8 cellular contexts compared by ENCODE assay signal in the genomic region with DNA sequence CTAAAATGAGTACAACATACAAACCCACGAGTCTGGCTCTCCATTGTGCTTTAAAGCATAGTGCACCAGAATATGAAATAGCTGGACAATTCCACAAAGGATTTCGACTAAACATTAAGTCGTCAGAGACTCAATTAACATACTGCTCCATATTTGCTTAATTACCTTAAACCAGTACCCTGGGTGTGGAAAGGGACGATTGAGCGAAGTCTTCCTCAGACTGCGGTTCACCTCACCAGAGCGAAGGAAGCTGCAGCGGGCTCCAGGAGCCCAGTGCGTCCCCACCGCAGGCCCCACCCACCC. TPM values are rescaled to one million over a fixed set of nuclear protein-coding genes. Genes with fewer than 3 reads are reported as not detected.
DNase-seq lines count a peak whose midpoint lies in the region; ATAC-seq and TF ChIP-seq lines count a peak whose summit lies in the region.

No MANE protein-coding gene starts in this region.

- H3K4me1 Mint-ChIP-seq in memory B cell = peaks cover 3% of the 10 kb centered on the region

- intact Hi-C loops in head of caudate nucleus (cut with DNase I) = loop anchor here (10.0 kb wide), 1 partner anchor 129 kb away; the partner anchor contains the start of gene PLS1

- peak overlapping the region; percentile 85 for H3K4me3 Mint-ChIP-seq in memory B cell

- H3K9me3 Mint-ChIP-seq in memory B cell = peaks cover 4% of the 10 kb centered on the region

- H3K27me3 Mint-ChIP-seq in memory B cell = peaks cover 9% of the 10 kb centered on the region

- H3K4me3 ChIP-seq in astrocyte of the cerebellum (ENCODE audit: low read depth, low read length) = peak overlapping the region; percentile 74

- in situ Hi-C loops in astrocyte of the cerebellum (cut with HindIII; ENCODE audit: low sequenced_read_pairs) = loop anchor here (5.0 kb wide), 1 partner anchor 79 kb away; no protein-coding TSS in a partner anchor

- peak overlapping the region; percentile 55 for H3K27ac Mint-ChIP-seq in memory B cell

- TF ChIP-seq CTCF in astrocyte of the cerebellum (IDR thresholded peaks at IDR 0.05; ENCODE audit: low read depth, low read length, missing control alignments) = no peak

- no peaks in the 10 kb centered on the region for H3K36me3 Mint-ChIP-seq in memory B cell

- DNase-seq in astrocyte of the cerebellum (ENCODE audit: low read depth) (no peak), memory B cell (ENCODE audit: low spot score in 2 of 2) (no peak), NCI-H69 (lab: John Stamatoyannopoulos, UW) (no peak), A172 (ENCODE audit: low spot score) (no peak), NCI-H526 (lab: John Stamatoyannopoulos, UW) (no peak), head of caudate nucleus (no peak)

- peak; percentile 12 for ATAC-seq in GM18519 (IDR thresholded peaks at IDR 0.05; ENCODE audit: low FRiP score, unreplicated experiment)
- peak; percentile 7 for ATAC-seq in HG03103 (IDR thresholded peaks at IDR 0.05; ENCODE audit: low read depth, unreplicated experiment)
- no peak for ATAC-seq in memory B cell (ENCODE audit: low read depth)

RNA-seq across cellular contexts. Expression of gene TRPC1, which starts 0.2 kb away (rescaled TPM):
- 23.0 and 34.8 TPM in 2 replicates for total RNA-seq in A172 (2014; rRNA removed; shearing (Covaris generic))
